In genomic region chr12:94263905-94264655, GRCh38 we compare ENCODE assay signal across 10 cellular contexts.
DNase-seq lines count a peak whose midpoint lies in the region; ATAC-seq, FAIRE-seq and TF ChIP-seq lines count a peak whose summit lies in the region.
"Had no signal": no experiment of that assay in that cellular context is flagged by ENCODE, and none has a peak within 500 bp of the region (broad histone marks: within the 10 kb centered on the region; RNA-seq: fewer than 3 reads in every experiment).

No MANE protein-coding gene starts in this region.

- H3K36me3 ChIP-seq in OCI-LY3 (replicated peaks; ENCODE audit: low read depth, low read length) (no peaks in the 10 kb centered on the region), hepatocyte (replicated peaks; ENCODE audit: insufficient read depth, low read depth) (no peaks in the 10 kb centered on the region), kidney (ENCODE audit: control insufficient read depth in 1 of 2, insufficient read depth in 2 of 2, low read length in 2 of 2) (no peaks in the 10 kb centered on the region)

- no peak for TF ChIP-seq CTCF in OCI-LY3 (IDR thresholded peaks at IDR 0.05; ENCODE audit: low read depth, low read length)
- no peak for TF ChIP-seq CTCF in hepatocyte (IDR thresholded peaks at IDR 0.05; ENCODE audit: poor library complexity)
- no peak for TF ChIP-seq CTCF in kidney (IDR thresholded peaks at IDR 0.05; ENCODE audit: borderline replicate concordance, extremely low read depth, insufficient read depth)

- H2AFZ ChIP-seq in OCI-LY3 (ENCODE audit: low read depth, low read length) (no peak overlapping the region), hepatocyte (no peak overlapping the region)

- no peak overlapping the region for H3K4me3 ChIP-seq in OCI-LY3 (ENCODE audit: low read length)
- no peak overlapping the region for H3K4me3 ChIP-seq in hepatocyte
- H3K4me3 ChIP-seq in kidney (ENCODE audit: low read length in 2 of 2), result no peak overlapping the region

- H3K4me2 ChIP-seq in OCI-LY3 (ENCODE audit: low read length) (peak overlapping the region; percentile 87), hepatocyte (no peak overlapping the region)

- no peak overlapping the region for H3K27ac ChIP-seq in OCI-LY3 (ENCODE audit: low read length)
- peak overlapping the region; percentile 52 for H3K27ac ChIP-seq in hepatocyte
- H3K27ac ChIP-seq in kidney (ENCODE audit: low read depth in 2 of 2, low read length in 2 of 2), result peak overlapping the region in 1 of 2 donors; percentile 26

- H4K20me1 ChIP-seq in OCI-LY3 (ENCODE audit: insufficient read depth, low read length) (no peaks in the 10 kb centered on the region), hepatocyte (ENCODE audit: insufficient read depth, poor library complexity, severe bottlenecking) (no peaks in the 10 kb centered on the region)

- WGBS in hepatocyte (ENCODE audit: low lambda C conversion rate, missing lambda C conversion rate), result 69% methylated on average over 21 of the region's 21 CpGs

- H3K4me3 Mint-ChIP-seq in activated CD4-positive, alpha-beta T cell treated with anti-CD3 and anti-CD28 coated beads, Interleukin-2, amount 10 ng/mL, durations not matched to agents 24 days and 14 days, result peak overlapping the region; percentile 84
- H3K4me3 Mint-ChIP-seq in stimulated activated memory B cell treated with anti-CD40 and anti-IgM and Interleukin-4, amounts not matched to agents 10 μg/mL and 1 μg/mL and 100 μg/mL, for 72 hours, result peak overlapping the region; percentile 3

- no peak for DNase-seq in activated CD4-positive, alpha-beta T cell treated with anti-CD3 and anti-CD28 coated beads, Interleukin-2, amount 10 ng/mL, durations not matched to agents 24 days and 14 days
- no peak for DNase-seq in activated CD4-positive, alpha-beta T cell treated with anti-CD3 and anti-CD28 coated beads for 1 hour
- DNase-seq in hepatocyte (ENCODE audit: low spot score) (no peak), kidney (no peak)
- DNase-seq: NCI-H1417 treated with DMSO at 0.1 percent for 48 hours had no signal

- no peak for FAIRE-seq in kidney (lab: Jason Lieb, UNC)
- FAIRE-seq: H54 had no signal

- H3K4me1 Mint-ChIP-seq in activated CD4-positive, alpha-beta T cell treated with anti-CD3 and anti-CD28 coated beads, Interleukin-2, amount 10 ng/mL, durations not matched to agents 24 days and 14 days, result peaks cover 43% of the 10 kb centered on the region
- H3K4me1 Mint-ChIP-seq in stimulated activated memory B cell treated with anti-CD40 and anti-IgM and Interleukin-4, amounts not matched to agents 10 μg/mL and 1 μg/mL and 100 μg/mL, for 72 hours, result peaks cover 76% of the 10 kb centered on the region

- no peaks in the 10 kb centered on the region for H3K27me3 Mint-ChIP-seq in activated CD4-positive, alpha-beta T cell treated with anti-CD3 and anti-CD28 coated beads, Interleukin-2, amount 10 ng/mL, durations not matched to agents 24 days and 14 days
- no peaks in the 10 kb centered on the region for H3K27me3 Mint-ChIP-seq in stimulated activated memory B cell treated with anti-CD40 and anti-IgM and Interleukin-4, amounts not matched to agents 10 μg/mL and 1 μg/mL and 100 μg/mL, for 72 hours

- intact Hi-C loops in activated CD4-positive, alpha-beta T cell treated with anti-CD3 and anti-CD28 coated beads, Interleukin-2, amount 10 ng/mL, durations not matched to agents 24 days and 14 days (cut with micrococcal nuclease), result loop anchor here (1.0 to 5.0 kb wide), 11 partner anchors 19 to 378 kb away; partner anchors contain the start of genes CEP83 and PLXNC1
- intact Hi-C loops in kidney (cut with DNase I), result no loop called here

- no peaks in the 10 kb centered on the region for H3K9me3 ChIP-seq in OCI-LY3 (ENCODE audit: insufficient read depth, low read length)
- H3K9me3 ChIP-seq in hepatocyte (ENCODE audit: low read depth), result no peaks in the 10 kb centered on the region
- no peaks in the 10 kb centered on the region for H3K9me3 ChIP-seq in kidney (ENCODE audit: control insufficient read depth in 1 of 2, low read length in 2 of 2)

- H3K27ac Mint-ChIP-seq in activated CD4-positive, alpha-beta T cell treated with anti-CD3 and anti-CD28 coated beads, Interleukin-2, amount 10 ng/mL, durations not matched to agents 24 days and 14 days, result peak overlapping the region; percentile 98
- H3K27ac Mint-ChIP-seq in stimulated activated memory B cell treated with anti-CD40 and anti-IgM and Interleukin-4, amounts not matched to agents 10 μg/mL and 1 μg/mL and 100 μg/mL, for 72 hours, result peak overlapping the region; percentile 99

- ATAC-seq in stimulated activated memory B cell treated with anti-CD40 and anti-IgM and Interleukin-4, amounts not matched to agents 10 μg/mL and 1 μg/mL and 100 μg/mL, for 72 hours, result no peak
- no peak for ATAC-seq in HG02970 (IDR thresholded peaks at IDR 0.05; ENCODE audit: low FRiP score, unreplicated experiment)
- ATAC-seq in HG03135 (IDR thresholded peaks at IDR 0.05; ENCODE audit: unreplicated experiment), result no peak

- H3K27me3 ChIP-seq in OCI-LY3 (ENCODE audit: low read depth, low read length), result no peaks in the 10 kb centered on the region
- H3K27me3 ChIP-seq in hepatocyte, result no peaks in the 10 kb centered on the region

- H3K9me3 Mint-ChIP-seq in activated CD4-positive, alpha-beta T cell treated with anti-CD3 and anti-CD28 coated beads, Interleukin-2, amount 10 ng/mL, durations not matched to agents 24 days and 14 days, result no peaks in the 10 kb centered on the region
- H3K9me3 Mint-ChIP-seq in stimulated activated memory B cell treated with anti-CD40 and anti-IgM and Interleukin-4, amounts not matched to agents 10 μg/mL and 1 μg/mL and 100 μg/mL, for 72 hours, result no peaks in the 10 kb centered on the region

- H3K4me1 ChIP-seq in OCI-LY3 (ENCODE audit: low read length) (peaks cover 57% of the 10 kb centered on the region), hepatocyte (ENCODE audit: insufficient read depth) (peaks cover 30% of the 10 kb centered on the region), kidney (ENCODE audit: control insufficient read depth in 1 of 2, insufficient read depth in 1 of 2, low read depth in 1 of 2, low read length in 2 of 2) (peaks cover 6 to 9% of the 10 kb centered on the region in 2 donors)

- H3K9ac ChIP-seq in OCI-LY3 (ENCODE audit: low read length) (no peak overlapping the region), kidney (ENCODE audit: low read length in 2 of 2) (no peak overlapping the region)

- H3K79me2 ChIP-seq in OCI-LY3 (ENCODE audit: low read length), result no peaks in the 10 kb centered on the region
- H3K79me2 ChIP-seq in hepatocyte, result no peaks in the 10 kb centered on the region

- H3K9me2 ChIP-seq in hepatocyte (replicated peaks; ENCODE audit: insufficient read depth), result no peaks in the 10 kb centered on the region

- peaks cover 62% of the 10 kb centered on the region for H3K36me3 Mint-ChIP-seq in activated CD4-positive, alpha-beta T cell treated with anti-CD3 and anti-CD28 coated beads, Interleukin-2, amount 10 ng/mL, durations not matched to agents 24 days and 14 days (ENCODE audit: low read depth)
- H3K36me3 Mint-ChIP-seq in stimulated activated memory B cell treated with anti-CD40 and anti-IgM and Interleukin-4, amounts not matched to agents 10 μg/mL and 1 μg/mL and 100 μg/mL, for 72 hours, result peaks cover 64% of the 10 kb centered on the region
